ENCODE assay signal across 8 cellular contexts in the genomic region with DNA sequence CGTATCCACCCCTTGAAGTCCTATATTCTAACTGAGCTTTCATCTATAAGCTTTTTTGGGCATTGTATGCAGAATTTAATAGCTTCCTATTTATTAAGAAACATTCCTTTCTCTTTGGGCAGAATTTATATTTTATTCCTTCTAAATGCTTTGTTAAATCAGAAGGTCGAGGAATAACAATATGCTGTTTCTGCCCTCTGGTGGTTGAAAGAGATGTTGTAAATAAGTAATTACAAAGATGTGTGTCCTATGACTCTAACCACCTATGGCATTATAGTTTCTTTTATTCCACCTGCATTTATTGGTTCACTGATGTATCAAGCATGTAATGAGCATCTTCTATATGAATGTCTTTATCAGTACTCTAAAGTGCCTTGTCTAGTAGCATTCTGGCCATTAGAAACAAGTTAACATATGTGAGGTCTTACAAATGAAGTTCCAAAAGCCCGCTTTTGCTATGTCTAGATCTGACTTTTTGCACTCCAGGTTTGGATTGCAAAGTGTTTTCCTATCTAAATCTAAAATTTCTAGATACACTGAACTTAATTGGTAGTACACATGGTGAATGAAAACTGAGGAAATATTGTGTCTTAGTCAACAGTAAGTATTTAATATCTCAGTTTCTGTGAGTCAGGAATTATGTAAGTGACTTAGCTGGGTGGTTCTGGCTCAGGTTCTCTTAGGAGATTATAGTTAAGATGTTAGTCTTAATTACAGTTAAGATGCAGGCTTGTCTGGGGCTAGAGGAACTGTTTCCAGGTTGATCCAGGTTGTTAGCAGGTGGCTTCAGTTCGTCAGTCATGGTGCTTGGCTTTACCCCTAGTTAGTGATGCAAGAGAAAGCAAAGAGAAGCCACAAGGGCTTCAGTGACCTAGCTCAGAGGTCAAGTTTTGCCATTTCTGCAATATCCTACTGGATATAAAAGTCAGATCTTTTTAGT. TPM values are rescaled to one million over a fixed set of nuclear protein-coding genes. Genes with fewer than 3 reads are reported as not detected.
A peak's percentile ranks its signal among the peaks of the same experiment; 100 is the strongest.
DNase-seq lines count a peak whose midpoint lies in the region; ATAC-seq and TF ChIP-seq lines count a peak whose summit lies in the region.

No MANE protein-coding gene starts in this region.

- ATAC-seq in left lobe of liver (peak; percentile 92), GM21423 (IDR thresholded peaks at IDR 0.05; ENCODE audit: unreplicated experiment) (no peak)

- peaks cover 18% of the 10 kb centered on the region for H3K4me1 ChIP-seq in BE2C

- no peak for TF ChIP-seq POLR2A in lower leg skin (IDR thresholded peaks at IDR 0.05)

- H3K36me3 ChIP-seq in BE2C: no peaks in the 10 kb centered on the region

- DNase-seq in BE2C (no peak), GM20000 (ENCODE audit: low spot score) (peak; percentile 23), NCI-H2227 (lab: John Stamatoyannopoulos, UW; ENCODE audit: unreplicated experiment) (peak; percentile 39), left lobe of liver (ENCODE audit: low spot score) (peak; percentile 57), lower leg skin (ENCODE audit: low spot score in 2 of 2) (no peak)
- DNase-seq in central memory CD4-positive, alpha-beta T cell: peak; percentile 4
- no peak for DNase-seq in effector CD8-positive, alpha-beta T cell (lab: John Stamatoyannopoulos, UW)

- 48 to 57% methylated on average over 4 of the region's 4 CpGs for WGBS in lower leg skin, 2 donors

- H3K4me3 ChIP-seq in BE2C (ENCODE audit: low read depth, low read length) (no peak overlapping the region), lower leg skin (ENCODE audit: low read depth, poor library complexity, severe bottlenecking) (no peak overlapping the region)

- TF ChIP-seq CTCF in BE2C (IDR thresholded peaks at IDR 0.05; ENCODE audit: low read depth, low read length): peak; percentile 59
- no peak for TF ChIP-seq CTCF in GM20000 (IDR thresholded peaks at IDR 0.05; ENCODE audit: extremely low read depth, missing control alignments)
- no peak for TF ChIP-seq CTCF in lower leg skin (IDR thresholded peaks at IDR 0.05)

- intact Hi-C loops in lower leg skin (cut with DNase I; ENCODE audit: low total_unique reads): no loop called here

- no peaks in the 10 kb centered on the region for H3K27me3 ChIP-seq in BE2C

- H3K9me3 ChIP-seq in BE2C: no peaks in the 10 kb centered on the region

RNA-seq across cellular contexts. Expression of a gene that starts 57.5 kb away (rescaled TPM):
- polyA plus RNA-seq in BE2C (2012; ENCODE audit: insufficient read depth, insufficient read length, low read depth): 12.1 TPM
- total RNA-seq in left lobe of liver (15.8 TPM), lower leg skin (10 to 100 TPM; 31.0 to 41.7 (median 34.1) TPM)

Comparison
In these comparisons a context has a peak if more than half of its experiments do, and no peak if none do; other contexts are left out.
1. DNase-seq: peak in GM20000 (single experiment), NCI-H2227 (single experiment), central memory CD4-positive, alpha-beta T cell (single experiment) and left lobe of liver (single experiment); none in BE2C (single experiment), lower leg skin (0 of 2) and effector CD8-positive, alpha-beta T cell (single experiment).